ENCODE assay signal across 9 cellular contexts in the genomic region with DNA sequence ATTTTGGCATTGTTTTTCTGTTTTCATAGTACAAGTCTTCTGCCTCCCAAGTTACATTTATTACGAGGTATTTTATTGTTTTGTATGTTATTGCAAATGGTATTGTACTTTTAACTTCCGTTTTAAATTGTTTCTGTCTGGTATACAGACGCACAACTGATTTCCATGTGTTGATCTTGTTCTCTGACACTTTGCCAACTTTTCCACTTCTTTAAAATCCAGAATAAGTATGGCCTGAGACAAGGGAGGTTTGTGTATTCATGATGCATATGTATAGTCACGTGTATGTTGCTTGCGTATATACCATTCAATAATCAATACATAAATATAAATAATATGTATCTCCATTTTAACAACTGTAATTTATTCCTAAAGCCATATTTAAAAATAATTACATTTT. TPM values are rescaled to one million over a fixed set of nuclear protein-coding genes. Genes with fewer than 3 reads are reported as not detected.
DNase-seq lines count a peak whose midpoint lies in the region; ATAC-seq and TF ChIP-seq lines count a peak whose summit lies in the region.
"Had no signal": no experiment of that assay in that cellular context is flagged by ENCODE, and none has a peak within 500 bp of the region (broad histone marks: within the 10 kb centered on the region; RNA-seq: fewer than 3 reads in every experiment).

No MANE protein-coding gene starts in this region.

- H3K4me1 ChIP-seq in hepatocyte (ENCODE audit: insufficient read depth) (peaks cover 6% of the 10 kb centered on the region), testis (peaks cover 8% of the 10 kb centered on the region)

- intact Hi-C loops in activated B cell treated with CpG ODN at 0.5 μM for 24 hours (cut with micrococcal nuclease) (loop anchor here (5.0 to 10.0 kb wide), 4 partner anchors 490 to 1388 kb away; a partner anchor contains a TSS), testis (cut with DNase I; ENCODE audit: low total_unique reads) (no loop called here)

- peaks cover 16% of the 10 kb centered on the region for H3K9me3 Mint-ChIP-seq in activated CD4-positive, alpha-beta T cell treated with anti-CD3 and anti-CD28 coated beads, Interleukin-2, amount 10 ng/mL, durations not matched to agents 7 days and 5 days
- peaks cover 18% of the 10 kb centered on the region for H3K9me3 Mint-ChIP-seq in activated B cell treated with CpG ODN at 0.5 μM for 24 hours

- no peaks in the 10 kb centered on the region for H3K27me3 ChIP-seq in hepatocyte
- no peaks in the 10 kb centered on the region for H3K27me3 ChIP-seq in testis

- DNase-seq in activated CD4-positive, alpha-beta T cell treated with anti-CD3 and anti-CD28 coated beads, Interleukin-2, amount 10 ng/mL, durations not matched to agents 7 days and 5 days: no peak
- DNase-seq in activated CD4-positive, alpha-beta T cell treated with anti-CD3 and anti-CD28 coated beads for 4 hours: no peak
- DNase-seq in activated B cell treated with CpG ODN at 0.5 μM for 24 hours (no peak), hepatocyte (ENCODE audit: low spot score) (no peak), testis (no peak), NCI-H82 (lab: John Stamatoyannopoulos, UW) (no peak), NCI-H1694 treated with DMSO at 0.1 percent for 48 hours (lab: John Stamatoyannopoulos, UW) (no peak)
- DNase-seq: AML-193 had no signal

- CTCF ChIA-PET in activated CD4-positive, alpha-beta T cell treated with anti-CD3 and anti-CD28 coated beads, Interleukin-2, amount 10 ng/mL, durations not matched to agents 7 days and 5 days (lab: Charles Lee): interaction anchor here (0.7 to 1.1 kb wide), 2 partner anchors 28 to 294 kb away, joined by 3 to 4 read pairs; no protein-coding TSS in a partner anchor
- CTCF ChIA-PET in activated B cell treated with CpG ODN at 0.5 μM for 24 hours (lab: Charles Lee): no interaction called here

- peaks cover 6% of the 10 kb centered on the region for H3K27me3 Mint-ChIP-seq in activated CD4-positive, alpha-beta T cell treated with anti-CD3 and anti-CD28 coated beads, Interleukin-2, amount 10 ng/mL, durations not matched to agents 7 days and 5 days
- no peaks in the 10 kb centered on the region for H3K27me3 Mint-ChIP-seq in activated B cell treated with CpG ODN at 0.5 μM for 24 hours

- H3K36me3 Mint-ChIP-seq in activated CD4-positive, alpha-beta T cell treated with anti-CD3 and anti-CD28 coated beads, Interleukin-2, amount 10 ng/mL, durations not matched to agents 7 days and 5 days (ENCODE audit: low read depth): peaks cover 11% of the 10 kb centered on the region
- H3K36me3 Mint-ChIP-seq in activated B cell treated with CpG ODN at 0.5 μM for 24 hours (ENCODE audit: low read depth): peaks cover 5% of the 10 kb centered on the region

- peaks cover 26% of the 10 kb centered on the region for H3K4me1 Mint-ChIP-seq in activated CD4-positive, alpha-beta T cell treated with anti-CD3 and anti-CD28 coated beads, Interleukin-2, amount 10 ng/mL, durations not matched to agents 7 days and 5 days
- H3K4me1 Mint-ChIP-seq in activated B cell treated with CpG ODN at 0.5 μM for 24 hours: peaks cover 2% of the 10 kb centered on the region

- 68% methylated on average over 5 of the region's 5 CpGs for WGBS in hepatocyte (ENCODE audit: low lambda C conversion rate, missing lambda C conversion rate)
- 53 to 67% methylated on average over 5 of the region's 5 CpGs for WGBS in testis, 2 donors

- TF ChIP-seq CTCF in activated B cell treated with CpG ODN at 0.5 μM for 24 hours (IDR thresholded peaks at IDR 0.05) (no peak), hepatocyte (IDR thresholded peaks at IDR 0.05; ENCODE audit: poor library complexity) (no peak), testis (IDR thresholded peaks at IDR 0.05) (no peak)

- no peaks in the 10 kb centered on the region for H3K9me2 ChIP-seq in hepatocyte (replicated peaks; ENCODE audit: insufficient read depth)

- H4K20me1 ChIP-seq in hepatocyte (ENCODE audit: insufficient read depth, poor library complexity, severe bottlenecking): no peaks in the 10 kb centered on the region

- no peak overlapping the region for H3K27ac ChIP-seq in hepatocyte
- H3K27ac ChIP-seq in testis: no peak overlapping the region

- H3K36me3 ChIP-seq in hepatocyte (replicated peaks; ENCODE audit: insufficient read depth, low read depth): no peaks in the 10 kb centered on the region
- no peaks in the 10 kb centered on the region for H3K36me3 ChIP-seq in testis (ENCODE audit: low read depth, missing control alignments)

- no peak for TF ChIP-seq POLR2A in testis (IDR thresholded peaks at IDR 0.05)

- POLR2A ChIA-PET in activated CD4-positive, alpha-beta T cell treated with anti-CD3 and anti-CD28 coated beads, Interleukin-2, amount 10 ng/mL, durations not matched to agents 7 days and 5 days (lab: Charles Lee): no interaction called here
- POLR2A ChIA-PET in activated B cell treated with CpG ODN at 0.5 μM for 24 hours (lab: Charles Lee): interaction anchor here (0.7 to 1.6 kb wide), 6 partner anchors 12 to 1342 kb away, joined by 3 to 17 read pairs (median 10); a partner anchor contains a TSS

- peak overlapping the region; percentile 5 for H3K4me3 ChIP-seq in hepatocyte
- peak overlapping the region; percentile 39 to 69 for H3K4me3 ChIP-seq in testis

- H3K9me3 ChIP-seq in hepatocyte (ENCODE audit: low read depth) (no peaks in the 10 kb centered on the region), testis (no peaks in the 10 kb centered on the region)

- H3K4me3 Mint-ChIP-seq in activated CD4-positive, alpha-beta T cell treated with anti-CD3 and anti-CD28 coated beads, Interleukin-2, amount 10 ng/mL, durations not matched to agents 7 days and 5 days: no peak overlapping the region
- peak overlapping the region; percentile 33 for H3K4me3 Mint-ChIP-seq in activated B cell treated with CpG ODN at 0.5 μM for 24 hours

- H3K4me2 ChIP-seq in hepatocyte: peak overlapping the region; percentile 68

- no peak for ATAC-seq in activated B cell treated with CpG ODN at 0.5 μM for 24 hours (ENCODE audit: low read depth)
- no peak for ATAC-seq in GM18867 (IDR thresholded peaks at IDR 0.05; ENCODE audit: unreplicated experiment)

- H3K79me2 ChIP-seq in hepatocyte: no peaks in the 10 kb centered on the region

- H2AFZ ChIP-seq in hepatocyte: peak overlapping the region; percentile 76

- peak overlapping the region; percentile 43 for H3K27ac Mint-ChIP-seq in activated CD4-positive, alpha-beta T cell treated with anti-CD3 and anti-CD28 coated beads, Interleukin-2, amount 10 ng/mL, durations not matched to agents 7 days and 5 days
- H3K27ac Mint-ChIP-seq in activated B cell treated with CpG ODN at 0.5 μM for 24 hours: no peak overlapping the region

RNA-seq across cellular contexts. Expression of a gene that starts 41.2 kb away (rescaled TPM):
- total RNA-seq in activated CD4-positive, alpha-beta T cell treated with anti-CD3 and anti-CD28 coated beads, Interleukin-2, amount 10 ng/mL, durations not matched to agents 7 days and 5 days: not detected
- total RNA-seq in activated B cell treated with CpG ODN at 0.5 μM for 24 hours: not detected in 2 replicates
- 2.8 and 5.5 TPM in 2 replicates for total RNA-seq in hepatocyte
- polyA plus RNA-seq in hepatocyte: 3.2 and 3.9 TPM in 2 replicates
- 1 to 10 TPM; 4.8 to 7.6 TPM for total RNA-seq in testis
- polyA plus RNA-seq in testis (ENCODE audit: insufficient read depth, low read depth, low replicate concordance): 17.9 TPM
